ENCODE assay signal across 10 cellular contexts in the genomic region with DNA sequence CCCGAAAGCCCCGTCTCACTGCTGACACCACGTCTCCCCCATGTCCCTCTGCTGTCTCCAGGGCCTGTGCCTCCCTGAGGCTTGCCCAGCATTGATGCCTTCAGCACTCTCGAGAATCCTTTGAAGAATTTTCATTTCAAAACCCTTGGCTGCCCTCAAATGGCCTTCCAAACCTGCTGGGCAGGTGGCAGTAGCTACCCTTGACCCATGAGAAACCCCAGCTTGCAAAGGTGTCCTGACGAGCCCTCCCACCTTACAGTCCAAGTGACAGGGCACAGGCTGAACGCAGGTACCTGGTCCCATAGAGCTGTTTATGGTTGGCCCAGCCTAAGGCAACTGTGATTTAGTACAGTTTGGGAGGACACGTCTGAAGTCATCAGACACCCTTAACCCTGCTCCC.
"Had no signal": no experiment of that assay in that cellular context is flagged by ENCODE, and none has a peak within 500 bp of the region (broad histone marks: within the 10 kb centered on the region; RNA-seq: fewer than 3 reads in every experiment).

No MANE protein-coding gene starts in this region.

- H3K27ac ChIP-seq: GM23248, HL-60 had no signal

- H3K4me3 ChIP-seq: GM23248, HAP-1, K562 had no signal

- DNase-seq: GM23248, GOT3, H7, HFFc6, KG1 had no signal

- H3K36me3 ChIP-seq: HAP-1 had no signal

- H3K4me1 ChIP-seq: HAP-1 had no signal

- H3K9me3 ChIP-seq: HAP-1 had no signal

- ATAC-seq: HCT116, HepG2, K562 had no signal
